30 cellular contexts compared by ENCODE assay signal in genomic region chr15:94262201-94262600, GRCh38. TPM values are rescaled to one million over a fixed set of nuclear protein-coding genes. Genes with fewer than 3 reads are reported as not detected.
"Had no signal": no experiment of that assay in that cellular context is flagged by ENCODE, and none has a peak within 500 bp of the region (broad histone marks: within the 10 kb centered on the region; RNA-seq: fewer than 3 reads in every experiment).

No MANE protein-coding gene starts in this region.

- H3K27me3 Mint-ChIP-seq: activated CD4-positive, alpha-beta T cell treated with anti-CD3 and anti-CD28 coated beads for 36 hours; activated CD8-positive, alpha-beta memory T cell treated with anti-CD3 and anti-CD28 coated beads, Interleukin-2, amount 10 ng/mL, durations not matched to agents 7 days and 5 days; central memory CD8-positive, alpha-beta T cell; naive thymus-derived CD4-positive, alpha-beta T cell; stimulated activated naive B cell treated with anti-CD40 and anti-IgM and Interleukin-4, amounts not matched to agents 10 μg/mL and 1 μg/mL and 100 μg/mL, for 72 hours had no signal

- H3K4me3 Mint-ChIP-seq: activated CD4-positive, alpha-beta T cell treated with anti-CD3 and anti-CD28 coated beads for 36 hours; activated CD8-positive, alpha-beta memory T cell treated with anti-CD3 and anti-CD28 coated beads, Interleukin-2, amount 10 ng/mL, durations not matched to agents 7 days and 5 days; activated CD8-positive, alpha-beta T cell treated with anti-CD3 and anti-CD28 coated beads, Interleukin-2, amount 10 ng/mL, durations not matched to agents 7 days and 5 days; central memory CD8-positive, alpha-beta T cell; dendritic cell treated with granulocyte-macrophage colony-stimulating factor and Interleukin-4, amounts not matched to agents 40 ng/mL and 50 ng/mL, for 4 days; endodermal cell; naive thymus-derived CD4-positive, alpha-beta T cell; stimulated activated naive B cell treated with anti-CD40 and anti-IgM and Interleukin-4, amounts not matched to agents 10 μg/mL and 1 μg/mL and 100 μg/mL, for 72 hours; T-helper 2 cell treated with Interferon-gamma antibody and Interleukin-4, amounts not matched to agents 5 μg/mL and 100 μg/mL, for 36 hours had no signal

- H3K4me3 ChIP-seq: gastrocnemius medialis, hepatocyte, ovary, prostate gland, skin epidermis, suprapubic skin, tibial artery had no signal

- H3K4me1 ChIP-seq: gastrocnemius medialis, prostate gland, tibial artery had no signal

- H3K36me3 ChIP-seq: gastrocnemius medialis, ovary, prostate gland, suprapubic skin, tibial artery had no signal

- H3K4me2 ChIP-seq: hepatocyte had no signal

- ATAC-seq: activated CD4-positive, alpha-beta T cell treated with anti-CD3 and anti-CD28 coated beads for 36 hours; activated CD8-positive, alpha-beta memory T cell treated with anti-CD3 and anti-CD28 coated beads, Interleukin-2, amount 10 ng/mL, durations not matched to agents 7 days and 5 days; activated CD8-positive, alpha-beta T cell treated with anti-CD3 and anti-CD28 coated beads, Interleukin-2, amount 10 ng/mL, durations not matched to agents 7 days and 5 days; activated naive CD4-positive, alpha-beta T cell treated with anti-CD3 and anti-CD28 coated beads, Interleukin-2, amount 50 U/mL, for 72 hours; esophagus mucosa; gastrocnemius medialis; naive thymus-derived CD4-positive, alpha-beta T cell; sciatic nerve; stimulated activated naive B cell treated with anti-CD40 and anti-IgM and Interleukin-4, amounts not matched to agents 10 μg/mL and 1 μg/mL and 100 μg/mL, for 72 hours had no signal

- FAIRE-seq: bronchial epithelial cell had no signal

- H3K27me3 ChIP-seq: gastrocnemius medialis, hepatocyte, ovary, suprapubic skin, tibial artery had no signal

- H3K27ac ChIP-seq: gastrocnemius medialis, hepatocyte, ovary, prostate gland, tibial artery had no signal

- H3K36me3 Mint-ChIP-seq: activated naive CD4-positive, alpha-beta T cell treated with anti-CD3 and anti-CD28 coated beads, Interleukin-2, amount 50 U/mL, for 72 hours had no signal

- H3K9me3 Mint-ChIP-seq: activated naive CD4-positive, alpha-beta T cell treated with anti-CD3 and anti-CD28 coated beads, Interleukin-2, amount 50 U/mL, for 72 hours; central memory CD8-positive, alpha-beta T cell; dendritic cell treated with granulocyte-macrophage colony-stimulating factor and Interleukin-4, amounts not matched to agents 40 ng/mL and 50 ng/mL, for 4 days; endodermal cell; naive thymus-derived CD4-positive, alpha-beta T cell; stimulated activated naive B cell treated with anti-CD40 and anti-IgM and Interleukin-4, amounts not matched to agents 10 μg/mL and 1 μg/mL and 100 μg/mL, for 72 hours; T-helper 2 cell treated with Interferon-gamma antibody and Interleukin-4, amounts not matched to agents 5 μg/mL and 100 μg/mL, for 36 hours had no signal

- H3K27ac Mint-ChIP-seq: activated CD4-positive, alpha-beta T cell treated with anti-CD3 and anti-CD28 coated beads for 36 hours; activated CD8-positive, alpha-beta T cell treated with anti-CD3 and anti-CD28 coated beads, Interleukin-2, amount 10 ng/mL, durations not matched to agents 7 days and 5 days; activated naive CD4-positive, alpha-beta T cell treated with anti-CD3 and anti-CD28 coated beads, Interleukin-2, amount 50 U/mL, for 72 hours; dendritic cell treated with granulocyte-macrophage colony-stimulating factor and Interleukin-4, amounts not matched to agents 40 ng/mL and 50 ng/mL, for 4 days; endodermal cell; T-helper 2 cell treated with Interferon-gamma antibody and Interleukin-4, amounts not matched to agents 5 μg/mL and 100 μg/mL, for 36 hours had no signal

- H2AFZ ChIP-seq: hepatocyte had no signal

- H3K4me1 Mint-ChIP-seq: endodermal cell had no signal

- DNase-seq: activated CD4-positive, alpha-beta T cell treated with anti-CD3 and anti-CD28 coated beads for 36 hours; activated CD4-positive, CD25-positive, alpha-beta regulatory T cell; activated CD8-positive, alpha-beta memory T cell treated with anti-CD3 and anti-CD28 coated beads, Interleukin-2, amount 10 ng/mL, durations not matched to agents 7 days and 5 days; activated CD8-positive, alpha-beta T cell treated with anti-CD3 and anti-CD28 coated beads, Interleukin-2, amount 10 ng/mL, durations not matched to agents 7 days and 5 days; activated naive CD4-positive, alpha-beta T cell; activated T-cell treated with anti-CD3 and anti-CD28 coated beads, Interleukin-2, amount 50 U/mL, for 48 hours; anterior cingulate cortex; endodermal cell; gastrocnemius medialis; midbrain; naive thymus-derived CD4-positive, alpha-beta T cell; ovary; retina; stimulated activated CD4-positive, alpha-beta T cell treated with anti-CD3 and anti-CD28 coated beads, Interleukin-1b, Interleukin-23, amount 100 ng/mL, for 48 hours; stimulated activated CD4-positive, alpha-beta T cell treated with anti-CD3 and anti-CD28 coated beads, Interleukin-4, amount 100 ng/mL, for 4 hours; stimulated activated CD8-positive, alpha-beta memory T cell treated with anti-CD3 and anti-CD28 coated beads, Interleukin-4, amount 100 ng/mL, for 48 hours; stimulated activated naive B cell treated with anti-CD40 and anti-IgM and Interleukin-4, amounts not matched to agents 10 μg/mL and 1 μg/mL and 100 μg/mL, for 72 hours; tibial artery had no signal

- H3K9me3 ChIP-seq: gastrocnemius medialis, ovary, prostate gland, suprapubic skin, tibial artery had no signal

RNA-seq across cellular contexts. Expression of gene MCTP2, which starts 30.8 kb away (rescaled TPM):
- polyA plus RNA-seq: neural cell had no signal
